ENCODE assay signal across 1 cellular context in the genomic region with DNA sequence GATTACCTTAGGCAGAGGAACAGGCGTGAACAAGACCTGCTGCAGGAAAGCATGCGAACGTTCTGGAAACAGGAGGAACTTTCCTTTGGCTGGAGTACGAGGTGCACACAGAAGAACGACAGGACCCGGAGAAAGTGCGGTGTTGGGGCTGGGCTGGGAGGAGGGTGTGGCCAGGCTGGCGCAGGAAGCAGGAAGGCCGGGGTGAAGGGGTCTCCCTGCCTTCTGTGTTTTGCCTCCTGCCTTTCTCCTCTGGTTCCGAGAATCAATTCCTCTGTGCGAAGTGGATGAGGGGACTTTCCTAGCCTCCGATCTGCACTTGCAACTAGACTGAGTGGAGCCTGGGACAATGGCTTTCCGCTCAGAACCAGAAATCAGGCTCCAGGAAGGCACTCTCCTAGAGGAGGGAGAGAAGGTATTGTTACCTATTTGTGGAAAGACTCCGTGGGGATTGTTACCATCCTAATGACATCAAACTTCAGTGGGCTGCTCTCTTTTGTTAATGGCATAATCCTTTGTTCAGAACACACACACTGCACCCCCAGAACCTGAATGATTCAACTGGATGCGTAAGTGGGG.
TF ChIP-seq lines count a peak whose summit lies in the region.

No MANE protein-coding gene starts in this region.

TF ChIP-seq in K562, 482 proteins besides CTCF, POLR2A, EP300 and RAD21 (continued from another document):
- TF ChIP-seq THRA (IDR thresholded peaks at IDR 0.05) (no peak), RBM39 (optimal IDR thresholded peaks at IDR 0.05; ENCODE audit: low read depth, low read length) (no peak), SLC30A9 (CRISPR knock-in tag; IDR thresholded peaks at IDR 0.05) (no peak), HMG20B (CRISPR knock-in tag; IDR thresholded peaks at IDR 0.05) (no peak), GTF2B (IDR thresholded peaks at IDR 0.05; ENCODE audit: extremely low read depth, insufficient read length) (no peak), KLF1 (tag; IDR thresholded peaks at IDR 0.05) (no peak), MCM3 (IDR thresholded peaks at IDR 0.05) (no peak), SNRNP70 (optimal IDR thresholded peaks at IDR 0.05; ENCODE audit: low read depth, low read length) (no peak), ARID1B (IDR thresholded peaks at IDR 0.05) (no peak), BHLHE40 (IDR thresholded peaks at IDR 0.05; ENCODE audit: low read length) (no peak), KAT7 (CRISPR knock-in tag; IDR thresholded peaks at IDR 0.05; ENCODE audit: borderline replicate concordance) (no peak), ZNF41 (CRISPR knock-in tag; conservative IDR thresholded peaks at IDR 0.05) (no peak)
- TF ChIP-seq, protein P1, sequence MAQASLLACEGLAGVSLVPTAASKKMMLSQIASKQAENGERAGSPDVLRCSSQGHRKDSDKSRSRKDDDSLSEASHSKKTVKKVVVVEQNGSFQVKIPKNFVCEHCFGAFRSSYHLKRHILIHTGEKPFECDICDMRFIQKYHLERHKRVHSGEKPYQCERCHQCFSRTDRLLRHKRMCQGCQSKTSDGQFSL (CRISPR knock-in tag; IDR thresholded peaks at IDR 0.05): no peak
- TF ChIP-seq, protein P1 (tag; IDR thresholded peaks at IDR 0.05): no peak
